24 cellular contexts compared by ENCODE assay signal in the genomic region with DNA sequence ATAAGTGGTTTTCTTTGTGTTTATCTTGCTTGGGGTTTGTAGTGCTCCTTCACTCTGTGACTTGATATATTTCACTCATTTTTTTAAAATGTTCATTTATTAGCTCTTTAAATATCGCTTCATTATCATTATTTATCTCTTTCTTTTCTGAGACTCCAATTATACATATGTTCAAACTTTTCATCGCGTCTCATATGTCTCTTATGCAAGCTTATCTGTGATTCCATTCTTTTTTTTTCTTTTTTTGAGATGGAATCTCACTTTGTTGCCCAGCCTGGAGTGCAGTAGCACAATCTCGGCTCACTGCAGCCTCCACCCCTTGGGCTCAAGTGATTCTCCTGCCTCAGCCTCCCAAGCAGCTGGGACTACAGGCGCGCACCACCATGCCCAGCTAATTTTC.
"Had no signal": no experiment of that assay in that cellular context is flagged by ENCODE, and none has a peak within 500 bp of the region (broad histone marks: within the 10 kb centered on the region; RNA-seq: fewer than 3 reads in every experiment).

No MANE protein-coding gene starts in this region.

- H3K4me3 ChIP-seq: stomach, suprapubic skin, testis, thoracic aorta, thyroid gland, tibial artery, tibial nerve, transverse colon, upper lobe of left lung, upper lobe of right lung, uterus, vagina had no signal

- H3K36me3 ChIP-seq: stomach, suprapubic skin, thoracic aorta, thyroid gland, tibial artery, tibial nerve, transverse colon, upper lobe of left lung, upper lobe of right lung, uterus, vagina had no signal

- H3K9me3 ChIP-seq: suprapubic skin, testis, thoracic aorta, thyroid gland, transverse colon, upper lobe of right lung, uterus, vagina had no signal

- H3K27me3 ChIP-seq: testis, thyroid gland, tibial nerve, upper lobe of left lung, uterus, vagina had no signal

- H3K4me1 ChIP-seq: stomach, suprapubic skin, testis, thyroid gland, tibial artery, tibial nerve, transverse colon, upper lobe of left lung, upper lobe of right lung, uterus, vagina had no signal

- DNase-seq: stimulated activated CD4-positive, alpha-beta T cell treated with anti-CD3 and anti-CD28 coated beads, Interleukin-2, amount 100 ng/mL, for 48 hours; stimulated activated CD4-positive, alpha-beta T cell treated with anti-CD3 and anti-CD28 coated beads, Interleukin-4, amount 100 ng/mL, for 1 hour; stimulated activated CD4-positive, alpha-beta T cell treated with anti-CD3 and anti-CD28 coated beads, Interleukin-4, amount 100 ng/mL, for 24 hours; stimulated activated CD4-positive, alpha-beta T cell treated with anti-CD3 and anti-CD28 coated beads, Interleukin-4, amount 100 ng/mL, for 4 hours; stimulated activated CD8-positive, alpha-beta memory T cell treated with anti-CD3 and anti-CD28 coated beads, Interleukin-4, amount 100 ng/mL, for 48 hours; stimulated activated naive B cell treated with anti-CD40 and anti-IgM and Interleukin-4, amounts not matched to agents 10 μg/mL and 1 μg/mL and 100 μg/mL, for 72 hours; stimulated activated naive CD4-positive, alpha-beta T cell; stimulated activated naive CD4-positive, alpha-beta T cell treated with Interleukin-2 at 50 U/mL for 16 hours; stimulated activated naive CD8-positive, alpha-beta T cell treated with anti-CD3 and anti-CD28 coated beads, Interleukin-15, amount 100 ng/mL, for 72 hours; stimulated activated naive CD8-positive, alpha-beta T cell treated with anti-CD3 and anti-CD28 coated beads, Interleukin-15, Interleukin-2, amounts not matched to agents 100 U/mL and 50 U/mL, for 24 hours; stomach; substantia nigra; testis; thyroid gland; tibial artery; transverse colon; trophoblast cell; upper lobe of left lung; upper lobe of right lung; uterus had no signal

- H3K27ac ChIP-seq: stomach, suprapubic skin, testis, thoracic aorta, thyroid gland, tibial artery, tibial nerve, transverse colon, upper lobe of left lung, upper lobe of right lung, uterus, vagina had no signal
